26 cellular contexts compared by ENCODE assay signal in the genomic region with DNA sequence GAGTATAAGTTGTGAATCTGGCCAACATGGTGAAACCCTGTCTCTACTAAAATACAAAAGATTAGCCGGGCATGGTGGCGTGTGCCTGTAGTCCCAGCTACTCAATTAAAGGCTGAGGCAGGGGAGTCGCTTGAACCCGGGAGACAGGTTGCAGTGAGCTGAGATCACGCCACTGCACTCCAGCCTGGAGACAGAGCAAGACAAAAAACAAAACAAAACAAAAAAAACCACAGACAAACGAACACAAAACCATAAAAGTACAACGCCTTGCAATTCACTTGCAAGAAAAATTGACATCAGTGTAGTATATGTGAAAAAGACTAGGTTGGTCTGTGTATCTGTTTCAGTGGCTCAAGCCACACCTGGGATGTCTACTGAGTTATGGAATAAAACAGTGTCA. TPM values are rescaled to one million over a fixed set of nuclear protein-coding genes. Genes with fewer than 3 reads are reported as not detected.
DNase-seq lines count a peak whose midpoint lies in the region; ATAC-seq and TF ChIP-seq lines count a peak whose summit lies in the region.
"Had no signal": no experiment of that assay in that cellular context is flagged by ENCODE, and none has a peak within 500 bp of the region (broad histone marks: within the 10 kb centered on the region; RNA-seq: fewer than 3 reads in every experiment).

No MANE protein-coding gene starts in this region.

- H3K27ac Mint-ChIP-seq in activated CD8-positive, alpha-beta memory T cell treated with anti-CD3 and anti-CD28 coated beads, Interleukin-2, amount 10 ng/mL, durations not matched to agents 7 days and 5 days: peak overlapping the region; percentile 92
- H3K27ac Mint-ChIP-seq: activated naive CD8-positive, alpha-beta T cell treated with anti-CD3 and anti-CD28 coated beads for 36 hours; activated T-helper 17 cell treated with anti-CD3 and anti-CD28 coated beads, Interleukin-2, amount 50 U/mL, for 72 hours had no signal

- no peak overlapping the region for H3K9ac ChIP-seq in fibroblast of lung (ENCODE audit: insufficient read depth, low read length)

- peaks cover 72% of the 10 kb centered on the region for H3K4me1 Mint-ChIP-seq in activated CD8-positive, alpha-beta memory T cell treated with anti-CD3 and anti-CD28 coated beads, Interleukin-2, amount 10 ng/mL, durations not matched to agents 7 days and 5 days

- no peak for TF ChIP-seq CTCF in fibroblast of lung (conservative IDR thresholded peaks at IDR 0.05 in 1 of 2, IDR thresholded peaks at IDR 0.05 in 1 of 2; ENCODE audit: low read depth in 1 of 2, low read length in 2 of 2)
- no peak for TF ChIP-seq CTCF in spleen (IDR thresholded peaks at IDR 0.05 in 8 of 11, conservative IDR thresholded peaks at IDR 0.05 in 3 of 11)

- intact Hi-C loops in spleen (cut with DNase I; ENCODE audit: low total_unique reads): no loop called here

- H3K9me3 Mint-ChIP-seq in activated CD8-positive, alpha-beta memory T cell treated with anti-CD3 and anti-CD28 coated beads, Interleukin-2, amount 10 ng/mL, durations not matched to agents 7 days and 5 days (ENCODE audit: low read depth): peaks cover 2% of the 10 kb centered on the region
- H3K9me3 Mint-ChIP-seq: activated naive CD8-positive, alpha-beta T cell treated with anti-CD3 and anti-CD28 coated beads for 36 hours; activated T-helper 17 cell treated with anti-CD3 and anti-CD28 coated beads, Interleukin-2, amount 50 U/mL, for 72 hours had no signal

- TF ChIP-seq POLR2A in spleen (IDR thresholded peaks at IDR 0.05): no peak

- WGBS in spleen, 5 donors: 75 to 85% (median 81%) methylated on average over 7 of the region's 7 CpGs

- peaks cover 32% of the 10 kb centered on the region for H3K36me3 Mint-ChIP-seq in activated CD8-positive, alpha-beta memory T cell treated with anti-CD3 and anti-CD28 coated beads, Interleukin-2, amount 10 ng/mL, durations not matched to agents 7 days and 5 days
- H3K36me3 Mint-ChIP-seq: activated naive CD8-positive, alpha-beta T cell treated with anti-CD3 and anti-CD28 coated beads for 36 hours had no signal

- H3K9me3 ChIP-seq in SJSA1 (replicated peaks): no peaks in the 10 kb centered on the region
- no peaks in the 10 kb centered on the region for H3K9me3 ChIP-seq in fibroblast of lung (ENCODE audit: control insufficient read depth, insufficient read depth, low read depth, low read length)
- no peaks in the 10 kb centered on the region for H3K9me3 ChIP-seq in spleen
- H3K9me3 ChIP-seq: ascending aorta, left lung, ovary had no signal

- H3K27me3 Mint-ChIP-seq in activated CD8-positive, alpha-beta memory T cell treated with anti-CD3 and anti-CD28 coated beads, Interleukin-2, amount 10 ng/mL, durations not matched to agents 7 days and 5 days: peaks cover under 1% of the 10 kb centered on the region
- H3K27me3 Mint-ChIP-seq: activated T-helper 17 cell treated with anti-CD3 and anti-CD28 coated beads, Interleukin-2, amount 50 U/mL, for 72 hours had no signal

- H3K27me3 ChIP-seq in SJSA1 (replicated peaks) (no peaks in the 10 kb centered on the region), fibroblast of lung (ENCODE audit: control insufficient read depth, insufficient read depth, low read length) (no peaks in the 10 kb centered on the region), spleen (replicated peaks in 1 of 7) (no peaks in the 10 kb centered on the region)
- H3K27me3 ChIP-seq: ascending aorta, left lung, ovary had no signal

- H4K20me1 ChIP-seq in fibroblast of lung (ENCODE audit: control insufficient read depth, extremely low read depth, insufficient read depth, low read length): no peaks in the 10 kb centered on the region

- H2AFZ ChIP-seq in fibroblast of lung (ENCODE audit: low read length): no peak overlapping the region

- CTCF ChIA-PET in activated CD8-positive, alpha-beta memory T cell treated with anti-CD3 and anti-CD28 coated beads, Interleukin-2, amount 10 ng/mL, durations not matched to agents 7 days and 5 days (lab: Charles Lee): interaction anchor here (1.1 to 1.6 kb wide), 4 partner anchors 16 to 28 kb away, joined by 3 to 8 read pairs (median 6); no protein-coding TSS in a partner anchor

- peak; percentile 28 for ATAC-seq in activated CD8-positive, alpha-beta memory T cell treated with anti-CD3 and anti-CD28 coated beads, Interleukin-2, amount 10 ng/mL, durations not matched to agents 7 days and 5 days
- ATAC-seq in GM18861 (IDR thresholded peaks at IDR 0.05; ENCODE audit: unreplicated experiment) (no peak), GM18517 (IDR thresholded peaks at IDR 0.05; ENCODE audit: unreplicated experiment) (no peak)
- ATAC-seq: activated T-helper 17 cell treated with anti-CD3 and anti-CD28 coated beads, Interleukin-2, amount 50 U/mL, for 72 hours; left lung; naive thymus-derived CD4-positive, alpha-beta T cell had no signal

- no peaks in the 10 kb centered on the region for H3K79me2 ChIP-seq in fibroblast of lung (ENCODE audit: control insufficient read depth, insufficient read depth, low read length)

- H3K4me2 ChIP-seq in fibroblast of lung (ENCODE audit: extremely low read depth, insufficient read depth, low read length): no peak overlapping the region

- H3K4me1 ChIP-seq in SJSA1 (replicated peaks): peaks cover 45% of the 10 kb centered on the region
- H3K4me1 ChIP-seq in fibroblast of lung (ENCODE audit: control insufficient read depth, extremely low read depth, insufficient read depth, low read length): peaks cover 13% of the 10 kb centered on the region
- peaks cover 3 to 36% (median 12%) of the 10 kb centered on the region in 6 donors for H3K4me1 ChIP-seq in spleen
- H3K4me1 ChIP-seq: ascending aorta had no signal

- DNase-seq in activated CD8-positive, alpha-beta memory T cell treated with anti-CD3 and anti-CD28 coated beads, Interleukin-2, amount 10 ng/mL, durations not matched to agents 7 days and 5 days: peak; percentile 51
- DNase-seq in activated CD8-positive, alpha-beta memory T cell treated with anti-CD3 and anti-CD28 coated beads, Interleukin-2, amount 50 U/mL, for 4 hours: no peak
- DNase-seq in SJSA1 (ENCODE audit: low read depth in 1 of 2, low spot score in 2 of 2) (no peak), fibroblast of lung (ENCODE audit: low read depth in 2 of 2) (no peak), spleen (no peak), glomerular visceral epithelial cell (ENCODE audit: extremely low spot score) (no peak)
- DNase-seq: activated CD4-positive, alpha-beta T cell treated with anti-CD3 and anti-CD28 coated beads for 1 hour; activated naive CD8-positive, alpha-beta T cell treated with anti-CD3 and anti-CD28 coated beads for 36 hours; C1 segment of cervical spinal cord; foreskin fibroblast; left lung; naive thymus-derived CD4-positive, alpha-beta T cell; NCI-H1105; NCI-H2029 treated with DMSO at 0.1 percent for 48 hours; NCI-H345; NCI-H748 treated with DMSO at 0.1 percent for 48 hours; ovary; retina; Right ventricle myocardium superior; stimulated activated CD4-positive, alpha-beta T cell treated with anti-CD3 and anti-CD28 coated beads, Interleukin-4, amount 100 ng/mL, for 1 hour; stimulated activated naive CD4-positive, alpha-beta T cell had no signal

- H3K27ac ChIP-seq in SJSA1 (peak overlapping the region; percentile 92), fibroblast of lung (ENCODE audit: insufficient read depth, low read length) (peak overlapping the region; percentile 74), spleen (peak overlapping the region in 6 of 8 donors; percentile 3 to 79 (median 61))
- H3K27ac ChIP-seq: ascending aorta, ovary had no signal

- H3K4me3 Mint-ChIP-seq in activated CD8-positive, alpha-beta memory T cell treated with anti-CD3 and anti-CD28 coated beads, Interleukin-2, amount 10 ng/mL, durations not matched to agents 7 days and 5 days: peak overlapping the region; percentile 26
- H3K4me3 Mint-ChIP-seq: activated naive CD8-positive, alpha-beta T cell treated with anti-CD3 and anti-CD28 coated beads for 36 hours had no signal

- H3K4me3 ChIP-seq in SJSA1 (no peak overlapping the region), fibroblast of lung (replicated peaks in 1 of 4; ENCODE audit: control extremely low read depth in 1 of 4, insufficient read depth in 1 of 4, low read depth in 3 of 4, low read length in 4 of 4) (no peak overlapping the region), spleen (no peak overlapping the region)
- H3K4me3 ChIP-seq: ascending aorta, HAP-1, left lung, ovary had no signal

- no peaks in the 10 kb centered on the region for H3K36me3 ChIP-seq in SJSA1
- no peaks in the 10 kb centered on the region for H3K36me3 ChIP-seq in fibroblast of lung (ENCODE audit: control insufficient read depth, insufficient read depth, low read length)
- H3K36me3 ChIP-seq in spleen: no peaks in the 10 kb centered on the region
- H3K36me3 ChIP-seq: ascending aorta, HAP-1, left lung, ovary had no signal

RNA-seq across cellular contexts. Expression of a gene that starts 29.9 kb away (rescaled TPM):
- 1 to 10 TPM in 1 of 2 experiments, under 1 TPM in 1; 0.35 to 1.5 TPM for total RNA-seq in activated CD8-positive, alpha-beta memory T cell treated with anti-CD3 and anti-CD28 coated beads, Interleukin-2, amount 10 ng/mL, durations not matched to agents 7 days and 5 days
- total RNA-seq in SJSA1 (2014; rRNA removed; shearing (Covaris generic)): 58.4 and 74.8 TPM in 2 replicates
- 153 and 366 TPM in 2 replicates for total RNA-seq in fibroblast of lung
- 131 and 526 TPM in 2 replicates for polyA plus RNA-seq in fibroblast of lung
- polyA plus RNA-seq in fibroblast of lung (2012): 362 and 1,849 TPM in 2 replicates
- 162 and 660 TPM in 2 replicates for polyA minus RNA-seq in fibroblast of lung (ENCODE audit: low replicate concordance)
- total RNA-seq in spleen: 10 to 100 TPM; 10.7 to 99.9 (median 37.8) TPM
- polyA plus RNA-seq in spleen: 10 to 100 TPM in 1 of 3 donors, 1 to 10 TPM in 2; 5.2 to 17.1 (median 6.8) TPM
- total RNA-seq: activated naive CD8-positive, alpha-beta T cell treated with anti-CD3 and anti-CD28 coated beads for 36 hours; activated T-helper 17 cell treated with anti-CD3 and anti-CD28 coated beads, Interleukin-2, amount 50 U/mL, for 72 hours had no signal

Comparison
In these comparisons a context has a peak if more than half of its experiments do, and no peak if none do; other contexts are left out.
1. RNA of a gene that starts 29.9 kb away (total RNA-seq): 153 to 366 TPM in fibroblast of lung, 58.4 to 74.8 TPM in SJSA1 and 10.7 to 99.9 TPM in spleen; 0.35 to 1.5 TPM in activated CD8-positive, alpha-beta memory T cell treated with anti-CD3 and anti-CD28 coated beads, Interleukin-2, amount 10 ng/mL, durations not matched to agents 7 days and 5 days; every median in the first group is over 4 times any median in the second.
2. Peak in every context shown above with its lines, with median percentiles within 50 percentile points of each other: H3K27ac ChIP-seq.